13 cellular contexts compared by ENCODE assay signal in the genomic region with DNA sequence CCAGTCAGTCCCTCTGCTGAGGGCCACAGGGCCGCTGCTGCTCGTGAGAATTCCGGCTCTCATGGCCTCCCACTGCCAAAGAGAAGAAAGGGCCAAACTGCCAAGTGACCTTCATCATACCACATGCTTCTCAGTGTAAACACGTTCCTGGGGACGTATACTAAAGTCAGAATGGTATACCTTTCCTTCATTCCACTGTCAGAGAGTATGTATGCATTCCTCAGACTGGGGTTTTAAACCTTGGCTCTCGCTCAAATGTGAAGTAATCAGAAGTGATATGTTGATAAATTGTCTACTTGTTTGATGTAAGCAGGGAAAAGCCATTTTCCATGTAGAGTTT. TPM values are rescaled to one million over a fixed set of nuclear protein-coding genes. Genes with fewer than 3 reads are reported as not detected.
DNase-seq lines count a peak whose midpoint lies in the region; ATAC-seq, FAIRE-seq and TF ChIP-seq lines count a peak whose summit lies in the region.
"Had no signal": no experiment of that assay in that cellular context is flagged by ENCODE, and none has a peak within 500 bp of the region (broad histone marks: within the 10 kb centered on the region; RNA-seq: fewer than 3 reads in every experiment).

No MANE protein-coding gene starts in this region.

- WGBS in H1 (ENCODE audit: extremely low coverage in 1 of 2, insufficient coverage in 1 of 2, insufficient read length in 1 of 2, insufficient replicate concordance in 2 of 2, low coverage in 1 of 2, low lambda C conversion rate in 2 of 2, missing lambda C conversion rate in 1 of 2), 2 experiments, result 97% methylated on average over 6 of the region's 6 CpGs; no CpG with 5 or more reads in 1 of the 2 experiments
- WGBS in urinary bladder, result 36% methylated on average over 6 of the region's 6 CpGs

- H2BK5ac ChIP-seq in H1 (ENCODE audit: low read depth, low read length), result no peak overlapping the region

- no peak overlapping the region for H4K91ac ChIP-seq in H1 (replicated peaks; ENCODE audit: insufficient read length, low read length)

- H3K36me3 Mint-ChIP-seq in activated CD4-positive, alpha-beta T cell treated with anti-CD3 and anti-CD28 coated beads, Interleukin-2, amount 10 ng/mL, durations not matched to agents 24 days and 14 days (ENCODE audit: low read depth), result no peaks in the 10 kb centered on the region

- H4K20me1 ChIP-seq in H1 (replicated peaks in 1 of 2; ENCODE audit: control insufficient read depth in 1 of 2, insufficient read depth in 2 of 2, low read length in 2 of 2), result no peaks in the 10 kb centered on the region

- H3K27me3 Mint-ChIP-seq in activated CD4-positive, alpha-beta T cell treated with anti-CD3 and anti-CD28 coated beads, Interleukin-2, amount 10 ng/mL, durations not matched to agents 24 days and 14 days, result peaks cover 3% of the 10 kb centered on the region

- H3K4me3 Mint-ChIP-seq in activated CD4-positive, alpha-beta T cell treated with anti-CD3 and anti-CD28 coated beads, Interleukin-2, amount 10 ng/mL, durations not matched to agents 24 days and 14 days, result no peak overlapping the region
- H3K4me3 Mint-ChIP-seq: activated T-helper 17 cell treated with anti-CD3 and anti-CD28 coated beads, Interleukin-2, amount 50 U/mL, for 72 hours had no signal

- TF ChIP-seq POLR2A in H1 (IDR thresholded peaks at IDR 0.05; ENCODE audit: control extremely low read depth in 1 of 2, low read depth in 2 of 2, low read length in 2 of 2), result no peak

- H3K14ac ChIP-seq in H1 (ENCODE audit: insufficient read length), result no peak overlapping the region

- TF ChIP-seq RAD21 in H1 (IDR thresholded peaks at IDR 0.05 in 1 of 2, conservative IDR thresholded peaks at IDR 0.05 in 1 of 2; ENCODE audit: low read depth in 2 of 2, low read length in 2 of 2), result no peak

- H2BK12ac ChIP-seq in H1 (ENCODE audit: low read depth, low read length), result no peak overlapping the region

- POLR2A ChIA-PET in H1 (lab: Charles Lee; ENCODE audit: partially characterized antibody), result no interaction called here

- H4K5ac ChIP-seq in H1 (ENCODE audit: insufficient read length, low read depth, low read length), result no peak overlapping the region

- peak; percentile 59 for ATAC-seq in left lung

- CTCF ChIA-PET in H1 (lab: Charles Lee; ENCODE audit: partially characterized antibody), result interaction anchor here (0.7 kb wide), 1 partner anchor 9 kb away, joined by 3 read pairs; no protein-coding TSS in a partner anchor

- no peak overlapping the region for H3K9ac ChIP-seq in H1 (replicated peaks in 1 of 4; ENCODE audit: extremely low read depth in 1 of 4, low read depth in 3 of 4, low read length in 3 of 4)

- no peaks in the 10 kb centered on the region for H3K79me2 ChIP-seq in H1 (ENCODE audit: control insufficient read depth in 1 of 2, insufficient read depth in 2 of 2, low read length in 2 of 2)

- no peak overlapping the region for H2BK20ac ChIP-seq in H1 (ENCODE audit: low read length)

- no peak overlapping the region for H2AK5ac ChIP-seq in H1 (ENCODE audit: low read depth, low read length)

- FAIRE-seq in H1 (lab: Jason Lieb, UNC), result no peak

- H3K27ac ChIP-seq in H1 (ENCODE audit: low read depth, low read length), result no peak overlapping the region
- peak overlapping the region; percentile 16 to 66 for H3K27ac ChIP-seq in left lung
- H3K27ac ChIP-seq in urinary bladder (ENCODE audit: low read depth), result peak overlapping the region; percentile 18
- H3K27ac ChIP-seq: 22Rv1, testis had no signal

- no peak overlapping the region for H2BK15ac ChIP-seq in H1 (ENCODE audit: low read length)

- H3K9me3 Mint-ChIP-seq in activated CD4-positive, alpha-beta T cell treated with anti-CD3 and anti-CD28 coated beads, Interleukin-2, amount 10 ng/mL, durations not matched to agents 24 days and 14 days, result no peaks in the 10 kb centered on the region
- H3K9me3 Mint-ChIP-seq: activated T-helper 17 cell treated with anti-CD3 and anti-CD28 coated beads, Interleukin-2, amount 50 U/mL, for 72 hours had no signal

- intact Hi-C loops in activated CD4-positive, alpha-beta T cell treated with anti-CD3 and anti-CD28 coated beads, Interleukin-2, amount 10 ng/mL, durations not matched to agents 24 days and 14 days (cut with micrococcal nuclease), result no loop called here
- intact Hi-C loops in left lung (cut with DNase I), result no loop called here

- H2AFZ ChIP-seq in H1 (ENCODE audit: low read length), result 0 out of 2 replicates have a peak overlapping the region, but pooled peaks have one; percentile 61

- H3K4ac ChIP-seq in H1 (replicated peaks; ENCODE audit: insufficient read length, low read depth, low read length), result no peak overlapping the region

- no peak overlapping the region for H3K27ac Mint-ChIP-seq in activated CD4-positive, alpha-beta T cell treated with anti-CD3 and anti-CD28 coated beads, Interleukin-2, amount 10 ng/mL, durations not matched to agents 24 days and 14 days
- H3K27ac Mint-ChIP-seq: activated T-helper 17 cell treated with anti-CD3 and anti-CD28 coated beads, Interleukin-2, amount 50 U/mL, for 72 hours had no signal

- no peaks in the 10 kb centered on the region for H3K27me3 ChIP-seq in H1 (replicated peaks in 1 of 4; ENCODE audit: control insufficient read depth in 3 of 4, extremely low read depth in 1 of 4, insufficient read depth in 3 of 4, low read length in 3 of 4)
- H3K27me3 ChIP-seq in left lung, result no peaks in the 10 kb centered on the region
- H3K27me3 ChIP-seq: testis had no signal

- no peak overlapping the region for H3K56ac ChIP-seq in H1 (replicated peaks; ENCODE audit: insufficient read length, low read depth, low read length)

- H3K79me1 ChIP-seq in H1 (ENCODE audit: low read depth, low read length), result no peaks in the 10 kb centered on the region

- TF ChIP-seq CTCF in H1 (IDR thresholded peaks at IDR 0.05; ENCODE audit: control extremely low read depth in 1 of 3, insufficient read depth in 1 of 3, low read depth in 1 of 3, low read length in 3 of 3) (no peak), left lung (IDR thresholded peaks at IDR 0.05) (no peak)

- H3K4me1 Mint-ChIP-seq in activated CD4-positive, alpha-beta T cell treated with anti-CD3 and anti-CD28 coated beads, Interleukin-2, amount 10 ng/mL, durations not matched to agents 24 days and 14 days, result no peaks in the 10 kb centered on the region
- H3K4me1 Mint-ChIP-seq: activated T-helper 17 cell treated with anti-CD3 and anti-CD28 coated beads, Interleukin-2, amount 50 U/mL, for 72 hours had no signal

- no peak for TF ChIP-seq EP300 in H1 (IDR thresholded peaks at IDR 0.05; ENCODE audit: borderline replicate concordance in 1 of 2, low read depth in 2 of 2, low read length in 2 of 2)

- H3K18ac ChIP-seq in H1 (ENCODE audit: extremely low read depth, low read length), result no peak overlapping the region

- H3K4me3 ChIP-seq in H1 (ENCODE audit: extremely low read depth in 1 of 4, insufficient read depth in 2 of 4, low read depth in 3 of 4, low read length in 4 of 4), result no peak overlapping the region
- H3K4me3 ChIP-seq in left lung, result no peak overlapping the region
- no peak overlapping the region for H3K4me3 ChIP-seq in urinary bladder (ENCODE audit: low read depth, low read length)
- H3K4me3 ChIP-seq: testis had no signal

- DNase-seq in activated CD4-positive, alpha-beta T cell treated with anti-CD3 and anti-CD28 coated beads, Interleukin-2, amount 10 ng/mL, durations not matched to agents 24 days and 14 days, result peak; percentile 46
- no peak for DNase-seq in activated CD4-positive, alpha-beta T cell treated with anti-CD3 and anti-CD28 coated beads, Interleukin-2, amount 50 U/mL, for 1 hour
- DNase-seq in H1 (ENCODE audit: low read depth in 1 of 2, low spot score in 2 of 2), result no peak
- no peak for DNase-seq in left lung
- DNase-seq in inferior parietal cortex (ENCODE audit: extremely low spot score), result no peak
- DNase-seq in nucleus accumbens (lab: John Stamatoyannopoulos, UW), result no peak
- no peak for DNase-seq in SHP77 treated with DMSO at 0.1 percent for 48 hours (lab: John Stamatoyannopoulos, UW)
- DNase-seq: activated CD4-positive, alpha-beta T cell treated with anti-CD3 and anti-CD28 coated beads for 48 hours; NCI-H1436; testis had no signal

- no peaks in the 10 kb centered on the region for H3K23me2 ChIP-seq in H1 (ENCODE audit: low read depth, low read length)

- no peak overlapping the region for H3K4me2 ChIP-seq in H1 (ENCODE audit: insufficient read depth in 1 of 2, low read depth in 2 of 2, low read length in 2 of 2)

- H3K4me1 ChIP-seq in H1 (replicated peaks in 1 of 4; ENCODE audit: control insufficient read depth in 3 of 4, insufficient read depth in 4 of 4, low read length in 3 of 4), result no peaks in the 10 kb centered on the region
- peaks cover 25 to 27% of the 10 kb centered on the region in 2 donors for H3K4me1 ChIP-seq in left lung
- no peaks in the 10 kb centered on the region for H3K4me1 ChIP-seq in urinary bladder (ENCODE audit: insufficient read depth)
- H3K4me1 ChIP-seq: testis had no signal

- H2BK120ac ChIP-seq in H1 (replicated peaks; ENCODE audit: low read depth, low read length), result no peak overlapping the region

- no peak overlapping the region for H3K23ac ChIP-seq in H1 (ENCODE audit: insufficient read length)

- H3K36me3 ChIP-seq in H1 (ENCODE audit: control insufficient read depth in 2 of 4, insufficient read depth in 4 of 4, low read length in 3 of 4), result no peaks in the 10 kb centered on the region
- H3K36me3 ChIP-seq in left lung, result no peaks in the 10 kb centered on the region
- no peaks in the 10 kb centered on the region for H3K36me3 ChIP-seq in urinary bladder (ENCODE audit: insufficient read depth)

- H3K9me3 ChIP-seq in H1 (ENCODE audit: insufficient read depth in 2 of 2, low read depth in 1 of 2, low read length in 1 of 2), result no peaks in the 10 kb centered on the region
- no peaks in the 10 kb centered on the region for H3K9me3 ChIP-seq in left lung
- H3K9me3 ChIP-seq: testis had no signal

- no peak overlapping the region for H4K8ac ChIP-seq in H1 (ENCODE audit: extremely low read depth, insufficient read depth, low read length)

TF ChIP-seq in H1, 55 proteins besides CTCF, POLR2A, EP300 and RAD21 (continues in another document):
- no peak for TF ChIP-seq SUZ12 (IDR thresholded peaks at IDR 0.05; ENCODE audit: low read length)
- no peak for TF ChIP-seq TEAD4 (IDR thresholded peaks at IDR 0.05; ENCODE audit: low read depth, low read length)
- TF ChIP-seq SP2 (IDR thresholded peaks at IDR 0.05; ENCODE audit: low read length), result no peak

RNA-seq across cellular contexts. Expression of a gene that starts 52.9 kb away (rescaled TPM):
- 170 and 176 TPM in 2 replicates for total RNA-seq in activated CD4-positive, alpha-beta T cell treated with anti-CD3 and anti-CD28 coated beads, Interleukin-2, amount 10 ng/mL, durations not matched to agents 24 days and 14 days
- 142 and 156 TPM in 2 replicates for total RNA-seq in H1 (2021; fragmentation: NEBNext Ultra II Directional; extraction: Animal tissue kit (Norgen Biotek cat#: 25700))
- 112 and 274 TPM in 2 replicates for polyA plus RNA-seq in H1 (2011; rRNA removed)
- polyA plus RNA-seq in H1 (2011; cell fraction: cytosol; rRNA removed), result 235 TPM
- 17.2 TPM for polyA plus RNA-seq in H1 (2011; cell fraction: nucleus; rRNA removed)
- 206 to 397 TPM (median 290 TPM) in 4 replicates for polyA plus RNA-seq in H1 (2012, experiment 1 of 2)
- 231 TPM for polyA plus RNA-seq in H1 (2012, experiment 2 of 2)
- polyA plus RNA-seq in H1 (2013, experiment 1 of 2), result 240 TPM
- 255 TPM for polyA plus RNA-seq in H1 (2013, experiment 2 of 2)
- 48.7 and 56.0 TPM in 2 replicates for polyA minus RNA-seq in H1 (2011; rRNA and poly(A)+ RNA removed)
- polyA minus RNA-seq in H1 (2011; cell fraction: cytosol; rRNA and poly(A)+ RNA removed), result 51.8 TPM
- 25.3 TPM for polyA minus RNA-seq in H1 (2011; cell fraction: nucleus; rRNA and poly(A)+ RNA removed)
- 100 to 1,000 TPM; 116 to 161 TPM for total RNA-seq in left lung
- total RNA-seq in urinary bladder, result 177 TPM
- 250 TPM for polyA plus RNA-seq in urinary bladder
